Comparison of ENCODE assay signal across 20 cellular contexts in the genomic region with DNA sequence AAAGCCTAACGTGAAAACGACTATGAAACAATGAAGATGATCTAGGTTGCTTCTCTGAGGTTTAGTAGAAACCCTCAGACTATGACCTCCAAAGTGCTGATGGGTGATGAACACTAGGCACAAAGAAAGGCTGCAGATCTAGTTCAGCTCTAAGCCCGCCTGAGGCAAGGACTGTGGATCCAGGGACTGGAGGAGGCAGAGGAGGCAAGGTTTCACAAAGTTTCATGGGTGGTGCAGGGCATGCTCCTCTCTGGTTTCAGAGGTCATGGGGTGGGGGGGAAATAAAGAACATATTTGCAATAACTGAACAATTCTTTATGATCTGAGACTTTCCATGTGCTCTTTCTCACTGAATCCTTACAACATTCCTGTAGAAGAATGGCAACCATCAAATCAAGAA.
DNase-seq lines count a peak whose midpoint lies in the region; TF ChIP-seq lines count a peak whose summit lies in the region.
"Had no signal": no experiment of that assay in that cellular context is flagged by ENCODE, and none has a peak within 500 bp of the region (broad histone marks: within the 10 kb centered on the region; RNA-seq: fewer than 3 reads in every experiment).

No MANE protein-coding gene starts in this region.

- WGBS in mammary epithelial cell (ENCODE audit: low coverage, missing lambda C conversion rate), result 91% methylated on average over 3 of the region's 3 CpGs

- no peaks in the 10 kb centered on the region for H3K27me3 ChIP-seq in mammary epithelial cell (ENCODE audit: insufficient read depth, low read length)
- H3K27me3 ChIP-seq in breast epithelium, result no peaks in the 10 kb centered on the region
- H3K27me3 ChIP-seq in uterus, result no peaks in the 10 kb centered on the region
- H3K27me3 ChIP-seq: BLaER1 treated with 17β-estradiol and CSF1 and Interleukin-3, amounts not matched to agents 10 nM and 100 nM had no signal

- H3K4me3 ChIP-seq in mammary epithelial cell (replicated peaks in 1 of 3; ENCODE audit: insufficient read depth in 1 of 3, low read depth in 2 of 3, low read length in 3 of 3) (no peak overlapping the region), breast epithelium (no peak overlapping the region), uterus (no peak overlapping the region)
- H3K4me3 ChIP-seq: A549; BLaER1 treated with 17β-estradiol and CSF1 and Interleukin-3, amounts not matched to agents 10 nM and 100 nM; GM12878 had no signal

- TF ChIP-seq POLR2A in breast epithelium (IDR thresholded peaks at IDR 0.05) (no peak), uterus (IDR thresholded peaks at IDR 0.05) (no peak)

- H3K4me1 ChIP-seq in mammary epithelial cell (ENCODE audit: insufficient read depth, low read length), result peaks cover 50% of the 10 kb centered on the region
- H3K4me1 ChIP-seq in breast epithelium, result no peaks in the 10 kb centered on the region
- no peaks in the 10 kb centered on the region for H3K4me1 ChIP-seq in uterus
- H3K4me1 ChIP-seq: A549; BLaER1 treated with 17β-estradiol and CSF1 and Interleukin-3, amounts not matched to agents 10 nM and 100 nM; Caco-2 had no signal

- DNase-seq in mammary epithelial cell, result no peak
- DNase-seq in breast epithelium (ENCODE audit: low spot score in 2 of 2), result no peak
- DNase-seq in amniotic epithelial cell (ENCODE audit: low read depth), result peak; percentile 44
- peak; percentile 62 for DNase-seq in foreskin melanocyte
- no peak for DNase-seq in hepatic stellate cell (ENCODE audit: low spot score)
- no peak for DNase-seq in uterus
- DNase-seq: AML-193; Calu3; CD4-positive, alpha-beta T cell; CD8-positive, alpha-beta T cell; DMS79; DND-41; EL; GDM1 had no signal

- peak overlapping the region; percentile 65 for H3K4me2 ChIP-seq in mammary epithelial cell (ENCODE audit: insufficient read depth, low read depth, low read length)
- H3K4me2 ChIP-seq: A549; BLaER1 treated with 17β-estradiol and CSF1 and Interleukin-3, amounts not matched to agents 10 nM and 100 nM had no signal

- CTCF ChIA-PET in mammary epithelial cell (lab: Charles Lee; ENCODE audit: low non-redundant PET), result no interaction called here

- no peaks in the 10 kb centered on the region for H3K79me2 ChIP-seq in mammary epithelial cell (ENCODE audit: insufficient read depth, low read length)

- no peak overlapping the region for H2AFZ ChIP-seq in mammary epithelial cell (ENCODE audit: low read depth, low read length)

- no peaks in the 10 kb centered on the region for H3K36me3 ChIP-seq in mammary epithelial cell (ENCODE audit: insufficient read depth, low read length)
- no peaks in the 10 kb centered on the region for H3K36me3 ChIP-seq in breast epithelium
- no peaks in the 10 kb centered on the region for H3K36me3 ChIP-seq in uterus
- H3K36me3 ChIP-seq: BLaER1 treated with 17β-estradiol and CSF1 and Interleukin-3, amounts not matched to agents 10 nM and 100 nM had no signal

- in situ Hi-C loops in mammary epithelial cell (cut with MboI; ENCODE audit: low sequenced_read_pairs in 2 of 2), result loop anchor here in 1 of 2 donors (25.0 kb wide), 1 partner anchor 540 kb away; no protein-coding TSS in a partner anchor

- intact Hi-C loops in mammary epithelial cell (cut with micrococcal nuclease), result loop anchor here (5.0 to 10.0 kb wide), 2 partner anchors 210 to 1243 kb away; no protein-coding TSS in a partner anchor
- intact Hi-C loops in breast epithelium (cut with DNase I; ENCODE audit: low total_unique reads), result no loop called here
- intact Hi-C loops in uterus (cut with DNase I; ENCODE audit: low total_unique reads), result no loop called here

- no peaks in the 10 kb centered on the region for H4K20me1 ChIP-seq in mammary epithelial cell (ENCODE audit: insufficient read depth, low read length)
- H4K20me1 ChIP-seq: BLaER1 treated with 17β-estradiol and CSF1 and Interleukin-3, amounts not matched to agents 10 nM and 100 nM had no signal

- H3K9me3 ChIP-seq in mammary epithelial cell (replicated peaks; ENCODE audit: insufficient read depth, low read length) (no peaks in the 10 kb centered on the region), breast epithelium (no peaks in the 10 kb centered on the region), uterus (no peaks in the 10 kb centered on the region)
- H3K9me3 ChIP-seq: A549; BLaER1 treated with 17β-estradiol and CSF1 and Interleukin-3, amounts not matched to agents 10 nM and 100 nM; Caco-2 had no signal

- BruUV-seq in mammary epithelial cell (replicated peaks; lab: Mats Ljungman, UMichigan), result no TSS peak

- no peak overlapping the region for H3K9ac ChIP-seq in mammary epithelial cell (ENCODE audit: insufficient read depth, low read length)
- H3K9ac ChIP-seq: BLaER1 treated with 17β-estradiol and CSF1 and Interleukin-3, amounts not matched to agents 10 nM and 100 nM had no signal

- no peak for TF ChIP-seq CTCF in mammary epithelial cell (conservative IDR thresholded peaks at IDR 0.05 in 1 of 2, IDR thresholded peaks at IDR 0.05 in 1 of 2; ENCODE audit: extremely low read depth in 1 of 2, insufficient read depth in 1 of 2, low read depth in 1 of 2, low read length in 2 of 2)
- TF ChIP-seq CTCF in breast epithelium (IDR thresholded peaks at IDR 0.05), result no peak
- no peak for TF ChIP-seq CTCF in uterus (IDR thresholded peaks at IDR 0.05)

- H3K27ac ChIP-seq in mammary epithelial cell (ENCODE audit: insufficient read depth, low read depth, low read length), result no peak overlapping the region
- no peak overlapping the region for H3K27ac ChIP-seq in breast epithelium
- no peak overlapping the region for H3K27ac ChIP-seq in uterus
- H3K27ac ChIP-seq: 22Rv1; A549; BLaER1 treated with 17β-estradiol and CSF1 and Interleukin-3, amounts not matched to agents 10 nM and 100 nM; C4-2B had no signal

- dilution Hi-C loops in mammary epithelial cell (cut with HindIII; ENCODE audit: low sequenced_read_pairs), result no loop called here

Comparison
In these comparisons a context has a peak if more than half of its experiments do, and no peak if none do; other contexts are left out.
1. DNase-seq: peak in amniotic epithelial cell (single experiment) and foreskin melanocyte (single experiment); none in mammary epithelial cell (single experiment), breast epithelium (0 of 2), hepatic stellate cell (single experiment) and uterus (0 of 2).